ENCODE assay signal across 1 cellular context in the genomic region with DNA sequence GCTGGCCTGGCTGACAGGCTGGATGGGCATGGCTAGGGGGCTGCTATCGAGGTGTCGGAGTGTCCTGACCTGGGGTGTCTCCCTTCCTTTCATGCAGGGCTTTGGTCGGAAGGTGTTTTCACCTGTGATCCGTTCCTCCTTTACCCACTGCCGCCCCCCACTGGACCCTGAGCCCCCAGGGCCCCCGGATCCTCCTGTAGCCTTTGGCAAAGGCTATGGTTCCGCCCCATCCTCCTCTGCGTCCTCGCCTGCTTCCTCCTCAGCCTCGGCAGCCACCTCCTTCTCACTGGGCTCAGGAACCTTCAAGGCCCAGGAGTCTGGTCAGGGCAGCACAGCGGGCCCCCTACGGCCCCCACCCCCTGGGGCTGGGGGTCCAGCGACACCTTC.
TF ChIP-seq lines count a peak whose summit lies in the region.

No MANE protein-coding gene starts in this region.

TF ChIP-seq in HEK293, 187 proteins besides CTCF, POLR2A, EP300 and RAD21 (continued from another document):
- TF ChIP-seq, protein P1, sequence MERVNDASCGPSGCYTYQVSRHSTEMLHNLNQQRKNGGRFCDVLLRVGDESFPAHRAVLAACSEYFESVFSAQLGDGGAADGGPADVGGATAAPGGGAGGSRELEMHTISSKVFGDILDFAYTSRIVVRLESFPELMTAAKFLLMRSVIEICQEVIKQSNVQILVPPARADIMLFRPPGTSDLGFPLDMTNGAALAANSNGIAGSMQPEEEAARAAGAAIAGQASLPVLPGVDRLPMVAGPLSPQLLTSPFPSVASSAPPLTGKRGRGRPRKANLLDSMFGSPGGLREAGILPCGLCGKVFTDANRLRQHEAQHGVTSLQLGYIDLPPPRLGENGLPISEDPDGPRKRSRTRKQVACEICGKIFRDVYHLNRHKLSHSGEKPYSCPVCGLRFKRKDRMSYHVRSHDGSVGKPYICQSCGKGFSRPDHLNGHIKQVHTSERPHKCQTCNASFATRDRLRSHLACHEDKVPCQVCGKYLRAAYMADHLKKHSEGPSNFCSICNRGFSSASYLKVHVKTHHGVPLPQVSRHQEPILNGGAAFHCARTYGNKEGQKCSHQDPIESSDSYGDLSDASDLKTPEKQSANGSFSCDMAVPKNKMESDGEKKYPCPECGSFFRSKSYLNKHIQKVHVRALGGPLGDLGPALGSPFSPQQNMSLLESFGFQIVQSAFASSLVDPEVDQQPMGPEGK (tag by site-specific recombination; IDR thresholded peaks at IDR 0.05) = 0 out of 2 replicates have a peak, but pooled peaks have one; percentile 32
